Comparison of ENCODE assay signal across 8 cellular contexts in genomic region chr11:44564198-44564597, GRCh38. TPM values are rescaled to one million over a fixed set of nuclear protein-coding genes. Genes with fewer than 3 reads are reported as not detected.
A peak's percentile ranks its signal among the peaks of the same experiment; 100 is the strongest.
DNase-seq lines count a peak whose midpoint lies in the region; ATAC-seq and TF ChIP-seq lines count a peak whose summit lies in the region.

No MANE protein-coding gene starts in this region.

- H3K27me3 ChIP-seq in iPS-15b (ENCODE audit: control insufficient read depth, insufficient read depth, low read length) (peaks cover 39% of the 10 kb centered on the region), thoracic aorta (replicated peaks; ENCODE audit: insufficient read depth) (no peaks in the 10 kb centered on the region)

- H3K9me3 ChIP-seq in iPS-15b (ENCODE audit: control insufficient read depth, insufficient read depth, low read length) (no peaks in the 10 kb centered on the region), thoracic aorta (no peaks in the 10 kb centered on the region)

- peak overlapping the region; percentile 24 for H3K9ac ChIP-seq in iPS-15b (ENCODE audit: low read depth, low read length)

- no peak for TF ChIP-seq CTCF in WI38 (IDR thresholded peaks at IDR 0.05; ENCODE audit: low read depth, low read length)
- TF ChIP-seq CTCF in thoracic aorta (IDR thresholded peaks at IDR 0.05) = no peak

- peak; percentile 38 to 41 for DNase-seq in NCI-H446 (lab: John Stamatoyannopoulos, UW)
- DNase-seq in NCI-H446 treated with DMSO at 0.1 percent for 48 hours (lab: John Stamatoyannopoulos, UW) = no peak
- DNase-seq in thoracic aorta (ENCODE audit: low spot score) = no peak
- DNase-seq in UCSD-AML1 (lab: John Stamatoyannopoulos, UW; ENCODE audit: unreplicated experiment) = no peak
- DNase-seq in inferior parietal cortex (ENCODE audit: extremely low spot score) = no peak

- ATAC-seq in thoracic aorta (ENCODE audit: insufficient number of reproducible peaks, low FRiP score, low read depth) = no peak
- no peak for ATAC-seq in GM18519 (IDR thresholded peaks at IDR 0.05; ENCODE audit: low FRiP score, unreplicated experiment)

- peaks cover 9% of the 10 kb centered on the region for H3K4me1 ChIP-seq in iPS-15b (ENCODE audit: control insufficient read depth, insufficient read depth, low read length)
- peaks cover 27 to 46% of the 10 kb centered on the region in 2 donors for H3K4me1 ChIP-seq in thoracic aorta (ENCODE audit: control insufficient read depth in 1 of 2, low read depth in 2 of 2)

- H3K27ac ChIP-seq in thoracic aorta = peak overlapping the region; percentile 98 to 99

- H3K4me3 ChIP-seq in WI38 (ENCODE audit: low read depth, low read length) = peak overlapping the region; percentile 54
- peak overlapping the region; percentile 54 for H3K4me3 ChIP-seq in iPS-15b (ENCODE audit: low read depth, low read length)
- H3K4me3 ChIP-seq in thoracic aorta = peak overlapping the region; percentile 75

- no peaks in the 10 kb centered on the region for H3K36me3 ChIP-seq in iPS-15b (ENCODE audit: control insufficient read depth, insufficient read depth, low read length)
- no peaks in the 10 kb centered on the region for H3K36me3 ChIP-seq in thoracic aorta

RNA-seq across cellular contexts. Expression of gene CD82, which starts 1.3 kb away (rescaled TPM):
- total RNA-seq in thoracic aorta = 10 to 100 TPM; 15.4 to 23.4 TPM

Comparison
In these comparisons a context has a peak if more than half of its experiments do, and no peak if none do; other contexts are left out.
1. DNase-seq: peak in NCI-H446 (2 of 2); none in NCI-H446 treated with DMSO at 0.1 percent for 48 hours (single experiment), thoracic aorta (single experiment), UCSD-AML1 (single experiment) and inferior parietal cortex (single experiment).
2. Peak in every context shown above with its lines, with median percentiles within 50 percentile points of each other: H3K4me3 ChIP-seq.